In genomic region chr20:3820901-3821727, GRCh38 we compare ENCODE assay signal across 1 cellular context.
TF ChIP-seq lines count a peak whose summit lies in the region.

No MANE protein-coding gene starts in this region.

TF ChIP-seq in IMR-90, 13 proteins besides CTCF, POLR2A, EP300 and RAD21:
- TF ChIP-seq MAFK (IDR thresholded peaks at IDR 0.05; ENCODE audit: low read depth, low read length) (no peak), RCOR1 (IDR thresholded peaks at IDR 0.05; ENCODE audit: insufficient replicate concordance, low read length) (no peak), CHD1 (IDR thresholded peaks at IDR 0.05; ENCODE audit: low read depth, low read length) (no peak), RFX5 (IDR thresholded peaks at IDR 0.05; ENCODE audit: low read depth, low read length) (no peak), MAZ (IDR thresholded peaks at IDR 0.05; ENCODE audit: borderline replicate concordance, low read depth, low read length) (no peak), FOS (IDR thresholded peaks at IDR 0.05; ENCODE audit: low read depth, low read length) (no peak), ELK1 (IDR thresholded peaks at IDR 0.05; ENCODE audit: borderline replicate concordance, low read depth, low read length) (no peak), USF2 (IDR thresholded peaks at IDR 0.05; ENCODE audit: low read depth, low read length) (no peak), NFE2L2 (IDR thresholded peaks at IDR 0.05; ENCODE audit: low read depth, low read length) (no peak), CEBPB (IDR thresholded peaks at IDR 0.05; ENCODE audit: low read depth, low read length) (no peak), MXI1 (IDR thresholded peaks at IDR 0.05; ENCODE audit: borderline replicate concordance, low read depth, low read length) (no peak), SMC3 (IDR thresholded peaks at IDR 0.05; ENCODE audit: low read depth, low read length) (no peak)
